Comparison of ENCODE assay signal across 8 cellular contexts in the genomic region with DNA sequence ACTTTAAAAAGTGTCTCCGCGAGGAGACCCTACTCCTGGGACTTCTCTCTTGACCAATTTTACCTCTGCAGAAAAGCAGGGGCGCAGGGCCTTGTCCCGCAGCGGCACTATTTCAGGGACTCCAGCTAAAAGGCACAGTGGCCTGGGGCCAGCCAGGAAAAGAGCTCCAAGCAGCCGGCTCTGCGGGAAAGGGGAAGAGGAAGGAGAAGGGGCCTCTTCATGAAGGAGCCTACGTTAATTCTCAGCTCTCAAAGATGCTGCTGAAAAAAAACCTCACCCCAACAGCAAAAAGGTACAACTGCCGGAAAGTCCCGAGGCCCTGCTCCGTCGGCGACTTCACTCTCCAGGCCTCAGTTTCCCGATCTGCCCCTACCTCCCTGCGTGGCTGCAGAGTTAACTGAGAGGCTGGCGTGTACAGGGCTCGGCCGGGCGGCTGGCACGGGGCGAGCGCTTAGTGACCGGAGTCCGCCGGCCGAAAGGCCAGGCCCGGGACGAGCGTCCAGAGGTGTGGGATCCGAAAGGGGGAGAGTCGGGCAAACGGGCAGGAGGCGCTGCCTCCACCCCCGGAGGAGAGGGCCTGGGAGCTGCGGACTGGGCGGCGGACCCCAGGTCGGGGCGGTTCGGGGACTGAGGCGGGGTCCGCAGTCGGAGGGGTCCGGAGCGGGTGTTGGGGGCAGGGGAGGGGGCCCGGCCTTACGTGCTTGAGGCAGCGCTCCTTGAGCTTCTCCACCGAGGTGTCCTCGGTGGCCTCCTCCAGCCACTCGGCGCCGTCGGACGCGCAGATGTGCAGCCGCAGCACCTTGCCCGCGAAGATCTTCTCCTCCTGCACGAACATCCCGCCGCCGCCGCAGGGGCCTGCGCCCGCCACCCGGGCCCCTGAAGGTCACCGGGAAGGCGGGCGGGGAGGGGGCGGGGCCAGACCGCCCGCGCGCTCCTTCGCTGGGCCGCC. TPM values are rescaled to one million over a fixed set of nuclear protein-coding genes. Genes with fewer than 3 reads are reported as not detected.
DNase-seq lines count a peak whose midpoint lies in the region; ATAC-seq and TF ChIP-seq lines count a peak whose summit lies in the region.

No MANE protein-coding gene starts in this region.

- ATAC-seq in GM18907 (IDR thresholded peaks at IDR 0.05; ENCODE audit: unreplicated experiment) (peak; percentile 15), GM18520 (IDR thresholded peaks at IDR 0.05; ENCODE audit: unreplicated experiment) (no peak)

- peaks cover 9% of the 10 kb centered on the region for H3K27me3 Mint-ChIP-seq in activated CD4-positive, alpha-beta memory T cell treated with anti-CD3 and anti-CD28 coated beads, Interleukin-2, amount 10 ng/mL, durations not matched to agents 7 days and 5 days
- H3K27me3 Mint-ChIP-seq in progenitor cell of endocrine pancreas: peaks cover 18% of the 10 kb centered on the region

- peaks cover 9% of the 10 kb centered on the region for H3K4me1 ChIP-seq in cardiac muscle cell (ENCODE audit: low read depth)

- H3K36me3 ChIP-seq in cardiac muscle cell: no peaks in the 10 kb centered on the region

- POLR2A ChIA-PET in activated CD4-positive, alpha-beta memory T cell treated with anti-CD3 and anti-CD28 coated beads, Interleukin-2, amount 10 ng/mL, durations not matched to agents 7 days and 5 days (lab: Charles Lee): interaction anchor here (1.0 to 1.1 kb wide), 3 partner anchors 21 to 149 kb away, joined by 3 to 5 read pairs (median 3); no protein-coding TSS in a partner anchor

- peak overlapping the region; percentile 86 for H3K4me3 Mint-ChIP-seq in activated CD4-positive, alpha-beta memory T cell treated with anti-CD3 and anti-CD28 coated beads, Interleukin-2, amount 10 ng/mL, durations not matched to agents 7 days and 5 days
- H3K4me3 Mint-ChIP-seq in progenitor cell of endocrine pancreas (ENCODE audit: low read depth): peak overlapping the region; percentile 86

- TF ChIP-seq CTCF in AG09309 (IDR thresholded peaks at IDR 0.05; ENCODE audit: control insufficient read depth, insufficient read depth, low read depth, low read length, missing control alignments) (no peak), cardiac muscle cell (IDR thresholded peaks at IDR 0.05; ENCODE audit: low read depth, low read length) (no peak), progenitor cell of endocrine pancreas (IDR thresholded peaks at IDR 0.05; ENCODE audit: unreplicated experiment) (no peak)

- no peaks in the 10 kb centered on the region for H3K9me3 Mint-ChIP-seq in activated CD4-positive, alpha-beta memory T cell treated with anti-CD3 and anti-CD28 coated beads, Interleukin-2, amount 10 ng/mL, durations not matched to agents 7 days and 5 days
- H3K9me3 Mint-ChIP-seq in progenitor cell of endocrine pancreas (ENCODE audit: low read depth): no peaks in the 10 kb centered on the region

- H3K4me3 ChIP-seq in AG09309 (ENCODE audit: control insufficient read depth, low read depth, low read length) (peak overlapping the region; percentile 92), cardiac muscle cell (peak overlapping the region; percentile 65)

- no peak for DNase-seq in AG09309 (ENCODE audit: low read depth)
- DNase-seq in HK-2 (ENCODE audit: unreplicated experiment): peak; percentile 43
- DNase-seq in activated CD4-positive, alpha-beta memory T cell treated with anti-CD3 and anti-CD28 coated beads, Interleukin-2, amount 10 ng/mL, durations not matched to agents 7 days and 5 days: no peak
- peak; percentile 17 to 70 for DNase-seq in cardiac muscle cell (ENCODE audit: low read depth in 1 of 2, low spot score in 1 of 2)
- DNase-seq in progenitor cell of endocrine pancreas (ENCODE audit: low spot score, unreplicated experiment): peak; percentile 39
- no peak for DNase-seq in NCI-H1105 treated with DMSO at 0.1 percent for 48 hours (lab: John Stamatoyannopoulos, UW)

- H3K27me3 ChIP-seq in cardiac muscle cell: peaks cover 8% of the 10 kb centered on the region

- peaks cover 25% of the 10 kb centered on the region for H3K4me1 Mint-ChIP-seq in activated CD4-positive, alpha-beta memory T cell treated with anti-CD3 and anti-CD28 coated beads, Interleukin-2, amount 10 ng/mL, durations not matched to agents 7 days and 5 days
- peaks cover 7% of the 10 kb centered on the region for H3K4me1 Mint-ChIP-seq in progenitor cell of endocrine pancreas (ENCODE audit: low read depth)

- CTCF ChIA-PET in activated CD4-positive, alpha-beta memory T cell treated with anti-CD3 and anti-CD28 coated beads, Interleukin-2, amount 10 ng/mL, durations not matched to agents 7 days and 5 days (lab: Charles Lee): interaction anchor here (0.6 to 2.0 kb wide), 4 partner anchors 9 to 161 kb away, joined by 3 to 5 read pairs (median 4); no protein-coding TSS in a partner anchor

- no peaks in the 10 kb centered on the region for H3K36me3 Mint-ChIP-seq in activated CD4-positive, alpha-beta memory T cell treated with anti-CD3 and anti-CD28 coated beads, Interleukin-2, amount 10 ng/mL, durations not matched to agents 7 days and 5 days (ENCODE audit: low read depth)
- H3K36me3 Mint-ChIP-seq in progenitor cell of endocrine pancreas (ENCODE audit: insufficient read depth): no peaks in the 10 kb centered on the region

- H3K27ac Mint-ChIP-seq in activated CD4-positive, alpha-beta memory T cell treated with anti-CD3 and anti-CD28 coated beads, Interleukin-2, amount 10 ng/mL, durations not matched to agents 7 days and 5 days: peak overlapping the region; percentile 26
- peak overlapping the region; percentile 52 for H3K27ac Mint-ChIP-seq in progenitor cell of endocrine pancreas

- H3K27ac ChIP-seq in cardiac muscle cell: peak overlapping the region; percentile 11

- H3K9me3 ChIP-seq in cardiac muscle cell (ENCODE audit: low read depth): no peaks in the 10 kb centered on the region

RNA-seq across cellular contexts. Expression of a gene that starts 0.6 kb away (rescaled TPM):
- 10 to 100 TPM; 28.1 to 29.5 TPM for total RNA-seq in activated CD4-positive, alpha-beta memory T cell treated with anti-CD3 and anti-CD28 coated beads, Interleukin-2, amount 10 ng/mL, durations not matched to agents 7 days and 5 days
- total RNA-seq in cardiac muscle cell (60.2 and 66.4 TPM in 2 replicates), progenitor cell of endocrine pancreas (31.4 and 34.2 TPM in 2 replicates)
- 48.9 and 60.1 TPM in 2 replicates for polyA plus RNA-seq in cardiac muscle cell

RNA-seq across cellular contexts. Expression of a gene that starts 53.3 kb away (rescaled TPM):
- 10 to 100 TPM; 20.9 to 22.0 TPM for total RNA-seq in activated CD4-positive, alpha-beta memory T cell treated with anti-CD3 and anti-CD28 coated beads, Interleukin-2, amount 10 ng/mL, durations not matched to agents 7 days and 5 days
- total RNA-seq in cardiac muscle cell: 47.1 and 64.1 TPM in 2 replicates
- 7.8 and 13.0 TPM in 2 replicates for polyA plus RNA-seq in cardiac muscle cell
- 80.6 and 82.2 TPM in 2 replicates for total RNA-seq in progenitor cell of endocrine pancreas

Comparison
In these comparisons a context has a peak if more than half of its experiments do, and no peak if none do; other contexts are left out.
1. DNase-seq: peak in HK-2 (single experiment), cardiac muscle cell (2 of 2) and progenitor cell of endocrine pancreas (single experiment); none in AG09309 (single experiment), activated CD4-positive, alpha-beta memory T cell treated with anti-CD3 and anti-CD28 coated beads, Interleukin-2, amount 10 ng/mL, durations not matched to agents 7 days and 5 days (single experiment) and NCI-H1105 treated with DMSO at 0.1 percent for 48 hours (single experiment).